Comparison of ENCODE assay signal across 8 cellular contexts in the genomic region with DNA sequence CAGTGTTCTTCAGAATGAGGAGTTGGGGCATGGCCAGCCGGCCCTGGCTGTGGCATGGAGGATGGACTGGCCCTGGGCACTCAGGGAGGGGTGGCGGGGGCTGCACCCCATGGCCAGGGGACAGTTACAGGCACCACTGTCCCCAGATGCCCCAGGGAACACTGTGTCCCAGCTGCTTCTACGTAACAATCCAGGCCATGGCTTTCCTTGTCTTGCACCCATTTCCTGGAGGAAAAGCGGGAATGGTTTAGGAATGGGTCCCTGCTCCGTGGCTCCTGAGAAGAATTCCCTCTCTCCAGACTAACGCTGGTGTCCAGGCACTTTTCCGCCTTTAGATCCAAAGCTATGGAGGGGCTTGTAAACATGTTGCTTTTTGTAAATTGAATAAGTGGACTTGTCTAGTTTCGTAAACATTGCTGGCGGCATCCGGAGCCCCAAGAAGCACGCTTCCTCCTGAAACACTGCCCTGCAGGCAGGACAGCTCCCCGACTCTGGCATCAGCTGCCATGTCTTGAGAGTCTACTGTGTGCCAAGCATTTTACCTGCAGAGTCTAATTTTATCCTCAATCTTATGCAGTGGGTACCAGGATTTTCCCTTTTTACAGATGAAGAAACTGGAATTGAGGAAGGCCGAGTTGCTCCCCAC.
DNase-seq lines count a peak whose midpoint lies in the region; ATAC-seq and TF ChIP-seq lines count a peak whose summit lies in the region.

No MANE protein-coding gene starts in this region.

- H3K4me3 ChIP-seq in HL-60 (replicated peaks; ENCODE audit: insufficient read depth, low read length): peak overlapping the region; percentile 12; the same call in 1 of the 2 replicates
- peak overlapping the region; percentile 3 for H3K4me3 ChIP-seq in colonic mucosa
- H3K4me3 ChIP-seq in ascending aorta: peak overlapping the region in 1 of 2 donors; percentile 53

- peak overlapping the region; percentile 73 for H3K4me3 Mint-ChIP-seq in CD4-positive, alpha-beta T cell
- peak overlapping the region; percentile 87 for H3K4me3 Mint-ChIP-seq in natural killer cell treated with Interleukin-12 subunit alpha and Interleukin-12 subunit beta and Interleukin-15 and Interleukin-18, amount 100 ng/mL, for 72 hours

- no peaks in the 10 kb centered on the region for H3K9me3 Mint-ChIP-seq in CD4-positive, alpha-beta T cell
- H3K9me3 Mint-ChIP-seq in natural killer cell treated with Interleukin-12 subunit alpha and Interleukin-12 subunit beta and Interleukin-15 and Interleukin-18, amount 100 ng/mL, for 72 hours: no peaks in the 10 kb centered on the region

- peak overlapping the region; percentile 77 for H3K27ac ChIP-seq in CD4-positive, alpha-beta T cell (ENCODE audit: low read depth, low read length)
- H3K27ac ChIP-seq in HL-60 (replicated peaks) (peak overlapping the region; percentile 75), colonic mucosa (peak overlapping the region; percentile 55), ascending aorta (peak overlapping the region in 1 of 2 donors; percentile 31)

- CTCF ChIA-PET in CD4-positive, alpha-beta T cell (lab: Charles Lee): interaction anchor here (0.6 to 1.4 kb wide), 4 partner anchors 25 to 252 kb away, joined by 3 to 4 read pairs (median 4); no protein-coding TSS in a partner anchor

- no peaks in the 10 kb centered on the region for H3K9me3 ChIP-seq in CD4-positive, alpha-beta T cell (ENCODE audit: control insufficient read depth, low read length)
- no peaks in the 10 kb centered on the region for H3K9me3 ChIP-seq in colonic mucosa
- H3K9me3 ChIP-seq in ascending aorta: no peaks in the 10 kb centered on the region

- no peaks in the 10 kb centered on the region for H3K27me3 ChIP-seq in CD4-positive, alpha-beta T cell (ENCODE audit: control insufficient read depth, insufficient read depth, low read length)
- H3K27me3 ChIP-seq in HL-60 (ENCODE audit: insufficient read depth, poor library complexity, severe bottlenecking) (no peaks in the 10 kb centered on the region), colonic mucosa (no peaks in the 10 kb centered on the region), ascending aorta (no peaks in the 10 kb centered on the region)

- H3K4me1 ChIP-seq in colonic mucosa (no peaks in the 10 kb centered on the region), ascending aorta (peaks cover 0 to 10% of the 10 kb centered on the region in 2 donors)

- no peaks in the 10 kb centered on the region for H3K36me3 Mint-ChIP-seq in CD4-positive, alpha-beta T cell (ENCODE audit: low read depth)
- peaks cover 4% of the 10 kb centered on the region for H3K36me3 Mint-ChIP-seq in natural killer cell treated with Interleukin-12 subunit alpha and Interleukin-12 subunit beta and Interleukin-15 and Interleukin-18, amount 100 ng/mL, for 72 hours

- H3K27ac Mint-ChIP-seq in CD4-positive, alpha-beta T cell: peak overlapping the region; percentile 89
- H3K27ac Mint-ChIP-seq in natural killer cell treated with Interleukin-12 subunit alpha and Interleukin-12 subunit beta and Interleukin-15 and Interleukin-18, amount 100 ng/mL, for 72 hours: peak overlapping the region; percentile 92 to 94

- POLR2A ChIA-PET in CD4-positive, alpha-beta T cell (lab: Charles Lee): interaction anchor here (0.8 to 2.8 kb wide), 16 partner anchors 8 to 582 kb away, joined by 3 to 15 read pairs (median 3); partner anchors contain the start of genes APPL2, CHST11, NFYB and WASHC4

- H3K9ac ChIP-seq in colonic mucosa (ENCODE audit: low read depth in 2 of 2, low read length in 2 of 2): no peak overlapping the region

- intact Hi-C loops in CD4-positive, alpha-beta T cell (cut with DNase I, micrococcal nuclease): loop anchor here in 1 of 2 experiments (2.0 to 5.0 kb wide), 4 partner anchors 25 to 263 kb away; partner anchors contain the start of gene CHST11
- intact Hi-C loops in colonic mucosa (cut with DNase I): no loop called here
- intact Hi-C loops in ascending aorta (cut with DNase I): no loop called here

- no peak for TF ChIP-seq CTCF in CD4-positive, alpha-beta T cell (IDR thresholded peaks at IDR 0.05)
- TF ChIP-seq CTCF in HL-60 (IDR thresholded peaks at IDR 0.05; ENCODE audit: insufficient read depth, low read length): no peak
- TF ChIP-seq CTCF in colonic mucosa (IDR thresholded peaks at IDR 0.05): no peak
- no peak for TF ChIP-seq CTCF in ascending aorta (IDR thresholded peaks at IDR 0.05)

- no peaks in the 10 kb centered on the region for H3K27me3 Mint-ChIP-seq in CD4-positive, alpha-beta T cell
- no peaks in the 10 kb centered on the region for H3K27me3 Mint-ChIP-seq in natural killer cell treated with Interleukin-12 subunit alpha and Interleukin-12 subunit beta and Interleukin-15 and Interleukin-18, amount 100 ng/mL, for 72 hours

- no peaks in the 10 kb centered on the region for H3K36me3 ChIP-seq in colonic mucosa
- no peaks in the 10 kb centered on the region for H3K36me3 ChIP-seq in ascending aorta

- peaks cover 75% of the 10 kb centered on the region for H3K4me1 Mint-ChIP-seq in CD4-positive, alpha-beta T cell (ENCODE audit: low read depth)
- peaks cover 48 to 74% of the 10 kb centered on the region in 2 donors for H3K4me1 Mint-ChIP-seq in natural killer cell treated with Interleukin-12 subunit alpha and Interleukin-12 subunit beta and Interleukin-15 and Interleukin-18, amount 100 ng/mL, for 72 hours (ENCODE audit: low read depth in 2 of 2)

- DNase-seq in CD4-positive, alpha-beta T cell: peak in 2 of 10 experiments; percentile 3 to 10
- DNase-seq in HL-60 (ENCODE audit: low read depth in 1 of 2, low spot score in 1 of 2) (peak in 1 of 2 experiments; percentile 63), colonic mucosa (no peak), kidney glomerular epithelial cell (lab: John Stamatoyannopoulos, UW) (no peak), NCI-H526 treated with DMSO at 0.1 percent for 48 hours (lab: John Stamatoyannopoulos, UW) (no peak), ascending aorta (ENCODE audit: low spot score in 2 of 2) (no peak), HT-29 (ENCODE audit: low spot score) (no peak)
- no peak for DNase-seq in natural killer cell treated with Interleukin-12 subunit alpha and Interleukin-12 subunit beta and Interleukin-15 and Interleukin-18, amount 100 ng/mL, for 72 hours (ENCODE audit: low spot score)

- peak; percentile 23 for ATAC-seq in CD4-positive, alpha-beta T cell (ENCODE audit: poor library complexity)
- peak in 1 of 2 donors; percentile 23 for ATAC-seq in natural killer cell treated with Interleukin-12 subunit alpha and Interleukin-12 subunit beta and Interleukin-15 and Interleukin-18, amount 100 ng/mL, for 72 hours
